In the genomic region with DNA sequence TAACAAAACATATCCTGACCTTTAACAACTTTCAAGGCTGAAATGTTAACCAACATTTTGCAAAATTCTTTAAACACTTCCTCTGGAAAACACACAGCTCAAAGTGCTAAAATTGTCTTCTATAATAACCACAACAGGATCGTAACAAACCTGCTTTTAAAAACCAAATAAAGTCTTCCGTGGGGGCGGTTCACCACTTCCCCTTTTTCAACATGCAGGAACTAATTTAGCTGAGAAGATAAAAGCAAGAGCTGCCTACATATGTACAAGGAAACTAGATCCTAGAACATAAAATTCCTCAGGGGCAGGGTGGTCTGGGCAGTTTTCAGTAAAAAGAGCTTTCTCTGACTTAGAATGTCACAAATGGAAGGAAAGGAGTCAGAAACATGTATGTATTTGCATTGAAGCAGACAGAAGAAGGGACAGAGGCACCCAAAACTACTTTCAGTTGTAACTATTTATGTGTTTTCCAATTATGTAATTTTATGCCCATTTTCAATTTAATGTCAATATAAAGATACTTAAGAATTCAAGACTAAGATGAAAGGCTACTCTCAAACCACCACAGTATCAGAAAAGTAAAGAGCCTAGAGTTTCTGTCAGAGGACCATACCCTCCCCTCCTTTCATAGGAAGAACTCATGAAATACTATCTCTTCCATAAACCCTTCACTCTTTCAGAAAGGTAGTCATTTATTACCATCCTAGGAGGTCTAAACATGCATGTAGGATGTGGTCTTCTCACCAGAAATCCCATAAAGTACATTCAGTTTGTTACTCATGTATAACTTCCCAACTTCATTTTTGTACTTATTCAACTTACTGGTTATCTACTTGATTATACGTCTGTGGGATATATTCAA, we compare ENCODE assay signal across 9 cellular contexts.
A peak's percentile ranks its signal among the peaks of the same experiment; 100 is the strongest.
DNase-seq lines count a peak whose midpoint lies in the region; ATAC-seq and TF ChIP-seq lines count a peak whose summit lies in the region.
"Had no signal": no experiment of that assay in that cellular context is flagged by ENCODE, and none has a peak within 500 bp of the region (broad histone marks: within the 10 kb centered on the region; RNA-seq: fewer than 3 reads in every experiment).

No MANE protein-coding gene starts in this region.

- H3K79me2 ChIP-seq in mesendoderm (ENCODE audit: control insufficient read depth, insufficient read depth, low read length), result no peaks in the 10 kb centered on the region

- no peak for TF ChIP-seq CTCF in gastrocnemius medialis (IDR thresholded peaks at IDR 0.05 in 4 of 5, conservative IDR thresholded peaks at IDR 0.05 in 1 of 5)

- H3K4me1 Mint-ChIP-seq in activated T-helper 1 cell treated with anti-CD3 and anti-CD28 coated beads, Interleukin-12 subunit alpha, Interleukin-12 subunit beta, Interleukin-2, Interleukin-4 antibody, amounts not matched to agents 30 ng/mL and 10 ng/mL and 1 ng/mL, durations not matched to agents 14 hours and 24 hours and 36 hours (ENCODE audit: low read depth), result peaks cover 55% of the 10 kb centered on the region

- no peak for TF ChIP-seq POLR2A in GM18505 (IDR thresholded peaks at IDR 0.05; ENCODE audit: borderline replicate concordance, extremely low read depth, insufficient read depth, insufficient read length)
- no peak for TF ChIP-seq POLR2A in gastrocnemius medialis (IDR thresholded peaks at IDR 0.05)

- H3K27me3 ChIP-seq in gastrocnemius medialis (no peaks in the 10 kb centered on the region), mesendoderm (ENCODE audit: insufficient read depth, low read length, poor library complexity) (no peaks in the 10 kb centered on the region)

- no peaks in the 10 kb centered on the region for H3K36me3 ChIP-seq in gastrocnemius medialis
- no peaks in the 10 kb centered on the region for H3K36me3 ChIP-seq in mesendoderm (ENCODE audit: control insufficient read depth, insufficient read depth, low read length)

- H2BK5ac ChIP-seq in mesendoderm (ENCODE audit: low read length), result no peak overlapping the region

- H3K18ac ChIP-seq in mesendoderm (ENCODE audit: low read length), result no peak overlapping the region

- peak; percentile 38 for DNase-seq in HT-29 (ENCODE audit: low spot score)
- DNase-seq in activated T-helper 1 cell treated with anti-CD3 and anti-CD28 coated beads, Interleukin-12 subunit alpha, Interleukin-12 subunit beta, Interleukin-2, Interleukin-4 antibody, amounts not matched to agents 30 ng/mL and 10 ng/mL and 1 ng/mL, durations not matched to agents 14 hours and 24 hours and 36 hours (ENCODE audit: low spot score), result peak; percentile 41
- DNase-seq in gastrocnemius medialis, result peak; percentile 2 to 14
- no peak for DNase-seq in LoVo (ENCODE audit: low spot score)
- no peak for DNase-seq in HuH-7 (ENCODE audit: low spot score)
- DNase-seq in mesendoderm, result no peak
- DNase-seq: IMR-90 had no signal

- no peak overlapping the region for H2BK120ac ChIP-seq in mesendoderm (ENCODE audit: low read depth, low read length)

- H3K9ac ChIP-seq in mesendoderm (ENCODE audit: low read length), result no peak overlapping the region

- H3K4ac ChIP-seq in mesendoderm (ENCODE audit: low read depth, low read length), result no peak overlapping the region

- H3K4me1 ChIP-seq in gastrocnemius medialis (no peaks in the 10 kb centered on the region), mesendoderm (ENCODE audit: control insufficient read depth, low read depth, low read length) (no peaks in the 10 kb centered on the region)

- no peaks in the 10 kb centered on the region for H3K27me3 Mint-ChIP-seq in activated T-helper 1 cell treated with anti-CD3 and anti-CD28 coated beads, Interleukin-12 subunit alpha, Interleukin-12 subunit beta, Interleukin-2, Interleukin-4 antibody, amounts not matched to agents 30 ng/mL and 10 ng/mL and 1 ng/mL, durations not matched to agents 14 hours and 24 hours and 36 hours (ENCODE audit: insufficient read depth)

- WGBS in mesendoderm (ENCODE audit: extremely low coverage, insufficient coverage, low lambda C conversion rate), result no CpG with 5 or more reads among the region's 4 CpGs

- H3K27ac ChIP-seq in gastrocnemius medialis (no peak overlapping the region), mesendoderm (ENCODE audit: low read depth, low read length) (no peak overlapping the region)

- no peaks in the 10 kb centered on the region for H3K9me3 ChIP-seq in gastrocnemius medialis

- no peak overlapping the region for H4K8ac ChIP-seq in mesendoderm (ENCODE audit: low read depth, low read length)

- intact Hi-C loops in activated T-helper 1 cell treated with anti-CD3 and anti-CD28 coated beads, Interleukin-12 subunit alpha, Interleukin-12 subunit beta, Interleukin-2, Interleukin-4 antibody, amounts not matched to agents 30 ng/mL and 10 ng/mL and 1 ng/mL, durations not matched to agents 14 hours and 24 hours and 36 hours (cut with micrococcal nuclease), result loop anchor here (1.0 to 5.0 kb wide), 7 partner anchors 36 to 331 kb away; a partner anchor contains a TSS
- intact Hi-C loops in gastrocnemius medialis (cut with DNase I; ENCODE audit: low total_unique reads), result no loop called here

- H4K5ac ChIP-seq in mesendoderm (ENCODE audit: low read length), result no peak overlapping the region

- H3K36me3 Mint-ChIP-seq in activated T-helper 1 cell treated with anti-CD3 and anti-CD28 coated beads, Interleukin-12 subunit alpha, Interleukin-12 subunit beta, Interleukin-2, Interleukin-4 antibody, amounts not matched to agents 30 ng/mL and 10 ng/mL and 1 ng/mL, durations not matched to agents 14 hours and 24 hours and 36 hours (ENCODE audit: low read depth), result peaks cover 13% of the 10 kb centered on the region

- H3K56ac ChIP-seq in mesendoderm (ENCODE audit: low read length), result no peak overlapping the region

- peak overlapping the region; percentile 73 for H3K27ac Mint-ChIP-seq in activated T-helper 1 cell treated with anti-CD3 and anti-CD28 coated beads, Interleukin-12 subunit alpha, Interleukin-12 subunit beta, Interleukin-2, Interleukin-4 antibody, amounts not matched to agents 30 ng/mL and 10 ng/mL and 1 ng/mL, durations not matched to agents 14 hours and 24 hours and 36 hours

- H3K4me3 ChIP-seq in gastrocnemius medialis, result no peak overlapping the region
- no peak overlapping the region for H3K4me3 ChIP-seq in mesendoderm (ENCODE audit: low read length)

- no peaks in the 10 kb centered on the region for H3K79me1 ChIP-seq in mesendoderm (ENCODE audit: low read length)

- ATAC-seq in GM18505 (IDR thresholded peaks at IDR 0.05; ENCODE audit: unreplicated experiment) (peak; percentile 93), GM21526 (IDR thresholded peaks at IDR 0.05; ENCODE audit: low FRiP score, unreplicated experiment) (peak; percentile 83), gastrocnemius medialis (no peak)

- no peak overlapping the region for H3K4me2 ChIP-seq in mesendoderm (ENCODE audit: low read length)

- H3K9me3 Mint-ChIP-seq in activated T-helper 1 cell treated with anti-CD3 and anti-CD28 coated beads, Interleukin-12 subunit alpha, Interleukin-12 subunit beta, Interleukin-2, Interleukin-4 antibody, amounts not matched to agents 30 ng/mL and 10 ng/mL and 1 ng/mL, durations not matched to agents 14 hours and 24 hours and 36 hours, result peaks cover 24% of the 10 kb centered on the region

- H3K4me3 Mint-ChIP-seq in activated T-helper 1 cell treated with anti-CD3 and anti-CD28 coated beads, Interleukin-12 subunit alpha, Interleukin-12 subunit beta, Interleukin-2, Interleukin-4 antibody, amounts not matched to agents 30 ng/mL and 10 ng/mL and 1 ng/mL, durations not matched to agents 14 hours and 24 hours and 36 hours, result peak overlapping the region; percentile 65

- in situ Hi-C loops in gastrocnemius medialis (cut with MboI; ENCODE audit: low sequenced_read_pairs in 4 of 4), result no loop called here

- H2AK5ac ChIP-seq in mesendoderm (ENCODE audit: low read length), result no peak overlapping the region

- H2BK15ac ChIP-seq in mesendoderm (replicated peaks; ENCODE audit: low read depth), result no peak overlapping the region

- no peak overlapping the region for H3K23ac ChIP-seq in mesendoderm (ENCODE audit: low read length)

Comparison
In these comparisons a context has a peak if more than half of its experiments do, and no peak if none do; other contexts are left out.
1. ATAC-seq: peak in GM18505 (single experiment) and GM21526 (single experiment); none in gastrocnemius medialis (0 of 2).
2. DNase-seq: peak in HT-29 (single experiment), activated T-helper 1 cell treated with anti-CD3 and anti-CD28 coated beads, Interleukin-12 subunit alpha, Interleukin-12 subunit beta, Interleukin-2, Interleukin-4 antibody, amounts not matched to agents 30 ng/mL and 10 ng/mL and 1 ng/mL, durations not matched to agents 14 hours and 24 hours and 36 hours (single experiment) and gastrocnemius medialis (2 of 2); none in LoVo (single experiment), HuH-7 (single experiment) and mesendoderm (single experiment).